9 cellular contexts compared by ENCODE assay signal in the genomic region with DNA sequence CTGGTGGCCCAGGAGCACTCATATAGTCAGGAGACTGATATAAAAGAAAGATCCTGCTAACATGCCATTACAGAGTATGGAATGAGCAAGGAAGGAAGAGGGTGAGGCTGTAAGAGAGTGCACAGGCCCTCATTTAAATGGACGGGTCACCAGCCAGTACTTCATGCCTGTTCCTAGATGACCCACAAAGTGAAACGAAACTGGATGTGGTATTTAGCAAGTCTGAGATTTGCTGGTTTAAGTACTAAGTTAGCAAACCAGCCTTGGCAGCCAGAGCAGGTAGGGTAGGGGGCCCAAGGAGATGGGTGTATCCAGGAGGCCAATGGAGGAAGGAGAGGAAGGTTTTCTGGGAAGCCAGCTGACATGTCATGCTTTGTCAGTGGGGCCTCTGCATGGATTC. TPM values are rescaled to one million over a fixed set of nuclear protein-coding genes. Genes with fewer than 3 reads are reported as not detected.
DNase-seq lines count a peak whose midpoint lies in the region; ATAC-seq and TF ChIP-seq lines count a peak whose summit lies in the region.
"Had no signal": no experiment of that assay in that cellular context is flagged by ENCODE, and none has a peak within 500 bp of the region (broad histone marks: within the 10 kb centered on the region; RNA-seq: fewer than 3 reads in every experiment).

No MANE protein-coding gene starts in this region.

- H3K4me1 ChIP-seq in IMR-90 (ENCODE audit: control insufficient read depth, insufficient read depth, low read length): peaks cover 39% of the 10 kb centered on the region

- peaks cover 40 to 41% of the 10 kb centered on the region in 2 donors for H3K4me1 Mint-ChIP-seq in effector memory CD8-positive, alpha-beta T cell (ENCODE audit: low read depth in 2 of 2)

- H2BK5ac ChIP-seq in IMR-90 (ENCODE audit: low read depth, low read length, poor library complexity, severe bottlenecking): peak overlapping the region; percentile 90

- peaks cover 6 to 8% of the 10 kb centered on the region in 2 donors for H3K27me3 Mint-ChIP-seq in effector memory CD8-positive, alpha-beta T cell

- no peaks in the 10 kb centered on the region for H3K27me3 ChIP-seq in IMR-90 (ENCODE audit: control insufficient read depth, insufficient read depth, low read length)

- TF ChIP-seq RAD21 in IMR-90 (IDR thresholded peaks at IDR 0.05; ENCODE audit: low read length): no peak

- H4K91ac ChIP-seq in IMR-90 (ENCODE audit: insufficient read depth, low read depth, low read length): peak overlapping the region; percentile 96

- H4K20me1 ChIP-seq in IMR-90 (ENCODE audit: insufficient read depth, low read length): peaks cover 4% of the 10 kb centered on the region; the same call in 1 of the 2 replicates

- H3K56ac ChIP-seq in IMR-90 (ENCODE audit: extremely low read depth, insufficient read depth, low read length): peak overlapping the region; percentile 79; the same call in 1 of the 2 replicates

- H3K23ac ChIP-seq in IMR-90 (ENCODE audit: low read depth, low read length): peak overlapping the region; percentile 82

- H3K18ac ChIP-seq in IMR-90 (ENCODE audit: low read depth, low read length): peak overlapping the region; percentile 52; the same call in 1 of the 2 replicates

- no peaks in the 10 kb centered on the region for H3K9me3 Mint-ChIP-seq in effector memory CD8-positive, alpha-beta T cell

- H2AK5ac ChIP-seq in IMR-90 (ENCODE audit: low read depth, low read length): peak overlapping the region; percentile 98

- WGBS in IMR-90 (ENCODE audit: extremely low coverage in 2 of 2, insufficient read length in 1 of 2), 2 experiments: 88% methylated on average over 1 of the region's 2 CpGs; no CpG with 5 or more reads in 1 of the 2 experiments

- peak overlapping the region; percentile 3 to 4 for H3K27ac Mint-ChIP-seq in effector memory CD8-positive, alpha-beta T cell

- no peak overlapping the region for H3K4me3 ChIP-seq in IMR-90 (ENCODE audit: insufficient read depth, low read depth, low read length)

- intact Hi-C loops in IMR-90 (cut with micrococcal nuclease): no loop called here

- peak overlapping the region; percentile 85 for H2BK120ac ChIP-seq in IMR-90 (ENCODE audit: low read depth, low read length)

- peak overlapping the region; percentile 90 for H2AK9ac ChIP-seq in IMR-90 (replicated peaks; ENCODE audit: low read depth, low read length, poor library complexity)

- H4K8ac ChIP-seq in IMR-90 (ENCODE audit: low read depth in 2 of 2, low read length in 2 of 2): peak overlapping the region; percentile 91 to 92

- H2AFZ ChIP-seq in IMR-90 (replicated peaks; ENCODE audit: low read length, poor library complexity): peak overlapping the region; percentile 4

- H3K36me3 ChIP-seq in IMR-90 (ENCODE audit: control insufficient read depth, insufficient read depth, low read length): peaks cover 9% of the 10 kb centered on the region; the same call in 1 of the 2 replicates

- peak overlapping the region; percentile 54 to 56 for H3K4me3 Mint-ChIP-seq in effector memory CD8-positive, alpha-beta T cell

- no TSS peak for BruUV-seq in IMR-90 (replicated peaks; lab: Mats Ljungman, UMichigan)

- peaks cover 47 to 75% of the 10 kb centered on the region in 2 experiments for H3K79me1 ChIP-seq in IMR-90 (ENCODE audit: low read depth in 1 of 2, low read length in 2 of 2)

- dilution Hi-C loops in IMR-90 (cut with HindIII; ENCODE audit: low sequenced_read_pairs, unreplicated experiment): no loop called here

- TF ChIP-seq CTCF in IMR-90 (conservative IDR thresholded peaks at IDR 0.05; ENCODE audit: low read depth, low read length) (no peak), GM13977 (IDR thresholded peaks at IDR 0.05; ENCODE audit: extremely low read depth, insufficient read depth, missing control alignments) (no peak)

- no peaks in the 10 kb centered on the region for H3K9me3 ChIP-seq in IMR-90 (ENCODE audit: control insufficient read depth, insufficient read depth, low read length)

- H3K9me1 ChIP-seq in IMR-90 (ENCODE audit: insufficient read depth, low read length): peaks cover 50% of the 10 kb centered on the region

- H3K14ac ChIP-seq in IMR-90 (replicated peaks; ENCODE audit: low read depth, low read length): peak overlapping the region; percentile 83

- no peak; the same call in 1 of the 2 replicates for TF ChIP-seq POLR2A in IMR-90 (IDR thresholded peaks at IDR 0.05; ENCODE audit: low read depth, low read length)

- H3K27ac ChIP-seq in IMR-90 (ENCODE audit: insufficient read depth, low read length): peak overlapping the region; percentile 54; the same call in 1 of the 2 replicates

- peak overlapping the region; percentile 85 for H2BK20ac ChIP-seq in IMR-90 (ENCODE audit: low read depth, low read length)

- POLR2A ChIA-PET in IMR-90 (lab: Charles Lee; ENCODE audit: unreplicated experiment): interaction anchor here (1.1 kb wide), 1 partner anchor 17 kb away, joined by 3 read pairs; no protein-coding TSS in a partner anchor

- peak; percentile 51 for ATAC-seq in GM18502 (IDR thresholded peaks at IDR 0.05; ENCODE audit: poor library complexity, unreplicated experiment)
- peak; percentile 37 for ATAC-seq in GM21529 (IDR thresholded peaks at IDR 0.05; ENCODE audit: unreplicated experiment)
- no peak for ATAC-seq in IMR-90 (ENCODE audit: low read depth)
- peak; percentile 21 for ATAC-seq in effector memory CD8-positive, alpha-beta T cell (replicated peaks)

- in situ Hi-C loops in IMR-90 (cut with MboI; ENCODE audit: low sequenced_read_pairs): no loop called here
- in situ Hi-C loops in GM13977 (cut with MboI; ENCODE audit: low pct_unique_long_range_greater_than_20kb, low sequenced_read_pairs, unreplicated experiment): no loop called here

- peak overlapping the region; percentile 29; the same call in 1 of the 2 replicates for H3K9ac ChIP-seq in IMR-90 (ENCODE audit: low read depth, low read length)

- peak overlapping the region; percentile 73 for H4K5ac ChIP-seq in IMR-90 (ENCODE audit: low read depth, low read length)

- H3K4ac ChIP-seq in IMR-90 (ENCODE audit: low read depth, low read length): peak overlapping the region; percentile 89

- peak overlapping the region; percentile 98 for H2BK15ac ChIP-seq in IMR-90 (ENCODE audit: low read depth, low read length)

- H3K4me2 ChIP-seq in IMR-90 (ENCODE audit: low read depth, low read length): no peak overlapping the region; the same call in 1 of the 2 replicates

- peaks cover 7% of the 10 kb centered on the region for H3K36me3 Mint-ChIP-seq in effector memory CD8-positive, alpha-beta T cell (ENCODE audit: insufficient read depth)

- DNase-seq in IMR-90 (no peak), NCI-H187 (lab: John Stamatoyannopoulos, UW) (no peak), GM13977 (ENCODE audit: low spot score) (no peak), HK-2 (ENCODE audit: unreplicated experiment) (no peak)
- no peak for DNase-seq in effector memory CD8-positive, alpha-beta T cell
- DNase-seq in activated CD4-positive, alpha-beta T cell treated with anti-CD3 and anti-CD28 coated beads, Interleukin-2, amount 50 U/mL, for 48 hours: no peak
- DNase-seq: stimulated activated CD4-positive, alpha-beta T cell treated with anti-CD3 and anti-CD28 coated beads, Interleukin-4, amount 100 ng/mL, for 4 hours had no signal

- CTCF ChIA-PET in IMR-90 (lab: Yijun Ruan, JAX): no interaction called here

TF ChIP-seq in IMR-90, 13 proteins besides CTCF, POLR2A, EP300 and RAD21:
- TF ChIP-seq BHLHE40 (IDR thresholded peaks at IDR 0.05; ENCODE audit: low read depth, low read length): no peak
- TF ChIP-seq, protein P1, sequence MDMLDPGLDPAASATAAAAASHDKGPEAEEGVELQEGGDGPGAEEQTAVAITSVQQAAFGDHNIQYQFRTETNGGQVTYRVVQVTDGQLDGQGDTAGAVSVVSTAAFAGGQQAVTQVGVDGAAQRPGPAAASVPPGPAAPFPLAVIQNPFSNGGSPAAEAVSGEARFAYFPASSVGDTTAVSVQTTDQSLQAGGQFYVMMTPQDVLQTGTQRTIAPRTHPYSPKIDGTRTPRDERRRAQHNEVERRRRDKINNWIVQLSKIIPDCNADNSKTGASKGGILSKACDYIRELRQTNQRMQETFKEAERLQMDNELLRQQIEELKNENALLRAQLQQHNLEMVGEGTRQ (IDR thresholded peaks at IDR 0.05; ENCODE audit: low read depth, low read length): no peak
- no peak for TF ChIP-seq SMC3 (IDR thresholded peaks at IDR 0.05; ENCODE audit: low read depth, low read length)
- TF ChIP-seq RFX5 (IDR thresholded peaks at IDR 0.05; ENCODE audit: low read depth, low read length): no peak
- no peak for TF ChIP-seq MXI1 (IDR thresholded peaks at IDR 0.05; ENCODE audit: borderline replicate concordance, low read depth, low read length)
- TF ChIP-seq, protein P2, sequence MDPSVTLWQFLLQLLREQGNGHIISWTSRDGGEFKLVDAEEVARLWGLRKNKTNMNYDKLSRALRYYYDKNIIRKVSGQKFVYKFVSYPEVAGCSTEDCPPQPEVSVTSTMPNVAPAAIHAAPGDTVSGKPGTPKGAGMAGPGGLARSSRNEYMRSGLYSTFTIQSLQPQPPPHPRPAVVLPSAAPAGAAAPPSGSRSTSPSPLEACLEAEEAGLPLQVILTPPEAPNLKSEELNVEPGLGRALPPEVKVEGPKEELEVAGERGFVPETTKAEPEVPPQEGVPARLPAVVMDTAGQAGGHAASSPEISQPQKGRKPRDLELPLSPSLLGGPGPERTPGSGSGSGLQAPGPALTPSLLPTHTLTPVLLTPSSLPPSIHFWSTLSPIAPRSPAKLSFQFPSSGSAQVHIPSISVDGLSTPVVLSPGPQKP (IDR thresholded peaks at IDR 0.05; ENCODE audit: borderline replicate concordance, low read depth, low read length): no peak
- no peak for TF ChIP-seq RCOR1 (IDR thresholded peaks at IDR 0.05; ENCODE audit: insufficient replicate concordance, low read length)
- TF ChIP-seq NFE2L2 (IDR thresholded peaks at IDR 0.05; ENCODE audit: low read depth, low read length): no peak
- TF ChIP-seq MAFK (IDR thresholded peaks at IDR 0.05; ENCODE audit: low read depth, low read length): no peak
- TF ChIP-seq FOS (IDR thresholded peaks at IDR 0.05; ENCODE audit: low read depth, low read length): no peak
- TF ChIP-seq CEBPB (IDR thresholded peaks at IDR 0.05; ENCODE audit: low read depth, low read length): no peak
- no peak for TF ChIP-seq MAZ (IDR thresholded peaks at IDR 0.05; ENCODE audit: borderline replicate concordance, low read depth, low read length)
- TF ChIP-seq CHD1 (IDR thresholded peaks at IDR 0.05; ENCODE audit: low read depth, low read length): no peak

RNA-seq across cellular contexts. Expression of a gene that starts 15.9 kb away (rescaled TPM):
- total RNA-seq in IMR-90 (2012; rRNA removed): 280 and 281 TPM in 2 replicates
- polyA plus RNA-seq in IMR-90 (2012; rRNA removed): 153 and 178 TPM in 2 replicates
- 55.3 and 126 TPM in 2 replicates for polyA plus RNA-seq in IMR-90 (2012; cell fraction: cytosol; rRNA removed)
- 66.2 and 102 TPM in 2 replicates for polyA plus RNA-seq in IMR-90 (2012; cell fraction: nucleus; rRNA removed; ENCODE audit: low replicate concordance)
